24 cellular contexts compared by ENCODE assay signal in the genomic region with DNA sequence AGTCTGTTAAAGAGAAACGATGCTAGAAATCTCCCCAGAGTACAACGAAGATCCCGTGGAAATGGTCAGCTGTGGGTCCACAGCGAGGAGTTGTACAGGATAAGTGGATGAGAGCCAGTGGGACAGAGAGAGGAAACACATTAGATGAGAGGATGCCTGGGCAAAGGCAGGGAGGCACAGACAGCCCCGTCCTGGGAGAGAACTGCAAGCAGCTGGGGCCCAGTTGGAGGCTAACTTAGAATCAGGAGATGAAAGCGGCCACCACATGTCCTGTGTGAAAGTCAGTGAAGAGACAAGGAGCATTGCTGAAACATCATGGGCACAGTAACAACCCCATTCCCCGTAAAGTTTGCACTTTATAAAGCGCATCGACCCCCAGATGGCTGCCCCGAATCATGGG.
DNase-seq lines count a peak whose midpoint lies in the region; ATAC-seq and TF ChIP-seq lines count a peak whose summit lies in the region.
"Had no signal": no experiment of that assay in that cellular context is flagged by ENCODE, and none has a peak within 500 bp of the region (broad histone marks: within the 10 kb centered on the region; RNA-seq: fewer than 3 reads in every experiment).

No MANE protein-coding gene starts in this region.

- H3K4me1 ChIP-seq in trophoblast cell (ENCODE audit: control insufficient read depth in 1 of 2, insufficient read depth in 2 of 2, low read length in 2 of 2), result no peaks in the 10 kb centered on the region
- H3K4me1 ChIP-seq: Caco-2 had no signal

- no peak overlapping the region for H3K14ac ChIP-seq in trophoblast cell (ENCODE audit: low read length)

- H3K4ac ChIP-seq in trophoblast cell (ENCODE audit: low read depth, low read length), result no peak overlapping the region

- H3K4me1 Mint-ChIP-seq in brain, result peaks cover 67% of the 10 kb centered on the region
- no peaks in the 10 kb centered on the region for H3K4me1 Mint-ChIP-seq in stimulated activated memory B cell treated with anti-CD40 and anti-IgM and Interleukin-4, amounts not matched to agents 10 μg/mL and 1 μg/mL and 100 μg/mL, for 72 hours
- no peaks in the 10 kb centered on the region for H3K4me1 Mint-ChIP-seq in activated naive CD4-positive, alpha-beta T cell treated with anti-CD3 and anti-CD28 coated beads, Interleukin-2, amount 10 ng/mL, durations not matched to agents 7 days and 5 days
- H3K4me1 Mint-ChIP-seq: B cell had no signal

- no peak overlapping the region for H3K18ac ChIP-seq in trophoblast cell (ENCODE audit: low read length)

- H2BK120ac ChIP-seq in trophoblast cell (ENCODE audit: insufficient read depth, low read length, poor library complexity), result no peak overlapping the region

- H3K4me3 ChIP-seq in trophoblast cell (ENCODE audit: low read depth, low read length), result no peak overlapping the region
- H3K4me3 ChIP-seq: BLaER1 treated with 17β-estradiol and CSF1 and Interleukin-3, amounts not matched to agents 10 nM and 100 nM had no signal

- H3K36me3 ChIP-seq in trophoblast cell (ENCODE audit: control insufficient read depth in 1 of 2, insufficient read depth in 2 of 2, low read length in 2 of 2), result no peaks in the 10 kb centered on the region
- H3K36me3 ChIP-seq: BLaER1 treated with 17β-estradiol and CSF1 and Interleukin-3, amounts not matched to agents 10 nM and 100 nM had no signal

- no peaks in the 10 kb centered on the region for H3K79me1 ChIP-seq in trophoblast cell (ENCODE audit: low read length)

- DNase-seq in cerebellum (ENCODE audit: low spot score), result peak; percentile 24
- no peak for DNase-seq in trophoblast cell
- DNase-seq in activated naive CD4-positive, alpha-beta T cell treated with anti-CD3 and anti-CD28 coated beads, Interleukin-2, amount 10 ng/mL, durations not matched to agents 7 days and 5 days, result no peak
- DNase-seq in Ammon's horn (ENCODE audit: low spot score), result no peak
- no peak for DNase-seq in hypothalamus (lab: John Stamatoyannopoulos, UW)
- DNase-seq: 8988T; ACHN; Caco-2; Calu3; CD4-positive, alpha-beta T cell; CD8-positive, alpha-beta T cell; DMS 273 treated with DMSO at 0.1 percent for 48 hours; DMS153; DMS53; DMS79; DND-41; EL; GF-D8 had no signal

- no peak overlapping the region for H3K4me3 Mint-ChIP-seq in brain
- H3K4me3 Mint-ChIP-seq in stimulated activated memory B cell treated with anti-CD40 and anti-IgM and Interleukin-4, amounts not matched to agents 10 μg/mL and 1 μg/mL and 100 μg/mL, for 72 hours, result no peak overlapping the region
- H3K4me3 Mint-ChIP-seq in activated naive CD4-positive, alpha-beta T cell treated with anti-CD3 and anti-CD28 coated beads, Interleukin-2, amount 10 ng/mL, durations not matched to agents 7 days and 5 days, result no peak overlapping the region
- H3K4me3 Mint-ChIP-seq: B cell; CD4-positive, alpha-beta T cell; CD8-positive, alpha-beta T cell had no signal

- H4K12ac ChIP-seq in trophoblast cell (ENCODE audit: low read depth, low read length), result no peak overlapping the region

- no peak for TF ChIP-seq CTCF in brain (conservative IDR thresholded peaks at IDR 0.05)

- H4K8ac ChIP-seq in trophoblast cell (ENCODE audit: low read depth, low read length), result no peak overlapping the region

- no peaks in the 10 kb centered on the region for H3K9me3 Mint-ChIP-seq in brain
- no peaks in the 10 kb centered on the region for H3K9me3 Mint-ChIP-seq in stimulated activated memory B cell treated with anti-CD40 and anti-IgM and Interleukin-4, amounts not matched to agents 10 μg/mL and 1 μg/mL and 100 μg/mL, for 72 hours
- H3K9me3 Mint-ChIP-seq in activated naive CD4-positive, alpha-beta T cell treated with anti-CD3 and anti-CD28 coated beads, Interleukin-2, amount 10 ng/mL, durations not matched to agents 7 days and 5 days, result no peaks in the 10 kb centered on the region
- H3K9me3 Mint-ChIP-seq: CD4-positive, alpha-beta T cell; CD8-positive, alpha-beta T cell had no signal

- H2AFZ ChIP-seq in trophoblast cell (ENCODE audit: insufficient read depth, low read length, poor library complexity), result no peak overlapping the region

- H3K79me2 ChIP-seq in trophoblast cell (ENCODE audit: control insufficient read depth, insufficient read depth, low read length, poor library complexity), result no peaks in the 10 kb centered on the region

- WGBS in trophoblast cell (ENCODE audit: extremely low coverage, insufficient coverage, insufficient read length), result no CpG with 5 or more reads among the region's 10 CpGs

- CTCF ChIA-PET in activated naive CD4-positive, alpha-beta T cell treated with anti-CD3 and anti-CD28 coated beads, Interleukin-2, amount 10 ng/mL, durations not matched to agents 7 days and 5 days (lab: Charles Lee), result no interaction called here

- H2BK12ac ChIP-seq in trophoblast cell (ENCODE audit: low read length), result no peak overlapping the region

- no peak overlapping the region for H2BK5ac ChIP-seq in trophoblast cell (ENCODE audit: low read depth, low read length, poor library complexity)

- H3K27me3 ChIP-seq in trophoblast cell (ENCODE audit: insufficient read depth, low read length), result no peaks in the 10 kb centered on the region
- H3K27me3 ChIP-seq: BLaER1 treated with 17β-estradiol and CSF1 and Interleukin-3, amounts not matched to agents 10 nM and 100 nM had no signal

- H3K9me3 ChIP-seq in trophoblast cell (ENCODE audit: insufficient read depth, low read depth, low read length), result no peaks in the 10 kb centered on the region
- H3K9me3 ChIP-seq: BLaER1 treated with 17β-estradiol and CSF1 and Interleukin-3, amounts not matched to agents 10 nM and 100 nM; Caco-2 had no signal

- no peak overlapping the region for H3K9ac ChIP-seq in trophoblast cell (ENCODE audit: low read length)
- H3K9ac ChIP-seq: BLaER1 treated with 17β-estradiol and CSF1 and Interleukin-3, amounts not matched to agents 10 nM and 100 nM had no signal

- H3K27ac Mint-ChIP-seq in brain, result peak overlapping the region in 3 of 5 experiments; percentile 1 to 31 (median 27)
- no peak overlapping the region for H3K27ac Mint-ChIP-seq in stimulated activated memory B cell treated with anti-CD40 and anti-IgM and Interleukin-4, amounts not matched to agents 10 μg/mL and 1 μg/mL and 100 μg/mL, for 72 hours
- no peak overlapping the region for H3K27ac Mint-ChIP-seq in activated naive CD4-positive, alpha-beta T cell treated with anti-CD3 and anti-CD28 coated beads, Interleukin-2, amount 10 ng/mL, durations not matched to agents 7 days and 5 days
- H3K27ac Mint-ChIP-seq: B cell; CD4-positive, alpha-beta T cell; CD8-positive, alpha-beta T cell had no signal

- no peaks in the 10 kb centered on the region for H3K36me3 Mint-ChIP-seq in brain
- H3K36me3 Mint-ChIP-seq in stimulated activated memory B cell treated with anti-CD40 and anti-IgM and Interleukin-4, amounts not matched to agents 10 μg/mL and 1 μg/mL and 100 μg/mL, for 72 hours, result no peaks in the 10 kb centered on the region
- no peaks in the 10 kb centered on the region for H3K36me3 Mint-ChIP-seq in activated naive CD4-positive, alpha-beta T cell treated with anti-CD3 and anti-CD28 coated beads, Interleukin-2, amount 10 ng/mL, durations not matched to agents 7 days and 5 days
- H3K36me3 Mint-ChIP-seq: CD8-positive, alpha-beta T cell had no signal

- H2AK5ac ChIP-seq in trophoblast cell (ENCODE audit: low read length), result no peak overlapping the region

- H3K4me2 ChIP-seq in trophoblast cell (ENCODE audit: low read length), result no peak overlapping the region

- ATAC-seq in stimulated activated memory B cell treated with anti-CD40 and anti-IgM and Interleukin-4, amounts not matched to agents 10 μg/mL and 1 μg/mL and 100 μg/mL, for 72 hours, result peak; percentile 25
- ATAC-seq in GM21723 (IDR thresholded peaks at IDR 0.05; ENCODE audit: unreplicated experiment), result no peak
- ATAC-seq: CD8-positive, alpha-beta T cell had no signal

- no peak overlapping the region for H3K27ac ChIP-seq in trophoblast cell (ENCODE audit: low read depth, low read length)
- H3K27ac ChIP-seq: BLaER1 treated with 17β-estradiol and CSF1 and Interleukin-3, amounts not matched to agents 10 nM and 100 nM; C4-2B had no signal

- H3K23ac ChIP-seq in trophoblast cell (ENCODE audit: low read length), result peak overlapping the region; percentile 7

- H3K27me3 Mint-ChIP-seq in brain, result no peaks in the 10 kb centered on the region
- peaks cover 27% of the 10 kb centered on the region for H3K27me3 Mint-ChIP-seq in stimulated activated memory B cell treated with anti-CD40 and anti-IgM and Interleukin-4, amounts not matched to agents 10 μg/mL and 1 μg/mL and 100 μg/mL, for 72 hours
- H3K27me3 Mint-ChIP-seq in activated naive CD4-positive, alpha-beta T cell treated with anti-CD3 and anti-CD28 coated beads, Interleukin-2, amount 10 ng/mL, durations not matched to agents 7 days and 5 days, result peaks cover 29% of the 10 kb centered on the region

- H4K91ac ChIP-seq in trophoblast cell (ENCODE audit: low read depth, low read length), result no peak overlapping the region

Comparison
In these comparisons a context has a peak if more than half of its experiments do, and no peak if none do; other contexts are left out.
1. H3K27ac Mint-ChIP-seq: peak in brain (3 of 5); none in stimulated activated memory B cell treated with anti-CD40 and anti-IgM and Interleukin-4, amounts not matched to agents 10 μg/mL and 1 μg/mL and 100 μg/mL, for 72 hours (single experiment) and activated naive CD4-positive, alpha-beta T cell treated with anti-CD3 and anti-CD28 coated beads, Interleukin-2, amount 10 ng/mL, durations not matched to agents 7 days and 5 days (single experiment).